ENCODE assay signal across 1 cellular context in genomic region chr17:39962642-39963220, GRCh38.
TF ChIP-seq lines count a peak whose summit lies in the region.

Gene GSDMA (plus strand): TSS chr17:39963004. CDS start chr17:39965688, 2,684 bp downstream.

TF ChIP-seq in H1, 55 proteins besides CTCF, POLR2A, EP300 and RAD21 (continued from another document):
- TF ChIP-seq CHD7 (IDR thresholded peaks at IDR 0.05; ENCODE audit: insufficient replicate concordance, low read length) (no peak), KDM4A (IDR thresholded peaks at IDR 0.05; ENCODE audit: low read depth, low read length, severe bottlenecking) (no peak), SP2 (IDR thresholded peaks at IDR 0.05; ENCODE audit: low read length) (no peak), KDM5A (IDR thresholded peaks at IDR 0.05; ENCODE audit: low read length) (no peak), SUZ12 (IDR thresholded peaks at IDR 0.05; ENCODE audit: low read length) (no peak), ZNF274 (IDR thresholded peaks at IDR 0.05; ENCODE audit: borderline replicate concordance, extremely low read depth, low read length) (no peak), RBBP5 (IDR thresholded peaks at IDR 0.05; ENCODE audit: borderline replicate concordance, low read depth, low read length) (no peak), ATF2 (IDR thresholded peaks at IDR 0.05; ENCODE audit: low read length) (no peak), E2F6 (IDR thresholded peaks at IDR 0.05) (no peak), HDAC6 (IDR thresholded peaks at IDR 0.05; ENCODE audit: low read depth, low read length) (no peak), TAF1 (IDR thresholded peaks at IDR 0.05; ENCODE audit: low read depth, low read length) (no peak), RNF2 (IDR thresholded peaks at IDR 0.05; ENCODE audit: borderline replicate concordance, low read depth, low read length, missing control alignments, poor library complexity, severe bottlenecking) (no peak), POU5F1 (IDR thresholded peaks at IDR 0.05; ENCODE audit: low read depth, low read length) (no peak), TEAD4 (IDR thresholded peaks at IDR 0.05; ENCODE audit: low read depth, low read length) (no peak)
